In genomic region chr1:59272507-59272906, GRCh38 we compare ENCODE assay signal across 10 cellular contexts. TPM values are rescaled to one million over a fixed set of nuclear protein-coding genes. Genes with fewer than 3 reads are reported as not detected.
DNase-seq lines count a peak whose midpoint lies in the region; ATAC-seq and TF ChIP-seq lines count a peak whose summit lies in the region.
"Had no signal": no experiment of that assay in that cellular context is flagged by ENCODE, and none has a peak within 500 bp of the region (broad histone marks: within the 10 kb centered on the region; RNA-seq: fewer than 3 reads in every experiment).

No MANE protein-coding gene starts in this region.

- DNase-seq in HT1080 (ENCODE audit: low read depth) = peak; percentile 65
- DNase-seq in glomerular visceral epithelial cell (ENCODE audit: extremely low spot score) = peak; percentile 56
- no peak for DNase-seq in NCI-H510A (lab: John Stamatoyannopoulos, UW)
- no peak for DNase-seq in MM.1S
- no peak for DNase-seq in DMS153 treated with DMSO at 0.1 percent for 48 hours (lab: John Stamatoyannopoulos, UW; ENCODE audit: unreplicated experiment)
- no peak for DNase-seq in anterior cingulate cortex (lab: John Stamatoyannopoulos, UW)
- DNase-seq: activated T-cell treated with anti-CD3 and anti-CD28 coated beads for 4 hours, NCI-H187 treated with DMSO at 0.1 percent for 48 hours had no signal

- H3K9me2 ChIP-seq in MM.1S (replicated peaks; ENCODE audit: insufficient read depth, low read length) = no peaks in the 10 kb centered on the region

- H2AFZ ChIP-seq in MM.1S (ENCODE audit: low read length) = no peak overlapping the region

- peak overlapping the region; percentile 22 to 69 (median 51); a peak in 18 of 22 replicates for H3K9ac ChIP-seq in BLaER1 treated with 17β-estradiol and CSF1 and Interleukin-3, amounts not matched to agents 10 nM and 100 nM
- no peak overlapping the region for H3K9ac ChIP-seq in MM.1S (ENCODE audit: low read length)

- no peak for TF ChIP-seq CTCF in MM.1S (IDR thresholded peaks at IDR 0.05; ENCODE audit: low read length)

- peaks cover 25 to 66% (median 39%) of the 10 kb centered on the region in 10 experiments for H3K4me1 ChIP-seq in BLaER1 treated with 17β-estradiol and CSF1 and Interleukin-3, amounts not matched to agents 10 nM and 100 nM
- no peaks in the 10 kb centered on the region for H3K4me1 ChIP-seq in MM.1S (ENCODE audit: low read length)

- H3F3A ChIP-seq in MM.1S (ENCODE audit: insufficient read depth, low read length) = no peaks in the 10 kb centered on the region

- peak; percentile 46 for ATAC-seq in GM19467 (IDR thresholded peaks at IDR 0.05; ENCODE audit: unreplicated experiment)

- H3K79me2 ChIP-seq in MM.1S (ENCODE audit: low read length) = no peaks in the 10 kb centered on the region

- no peaks in the 10 kb centered on the region for H3K27me3 ChIP-seq in BLaER1 treated with 17β-estradiol and CSF1 and Interleukin-3, amounts not matched to agents 10 nM and 100 nM
- H3K27me3 ChIP-seq in MM.1S (replicated peaks; ENCODE audit: insufficient read depth, low read length) = no peaks in the 10 kb centered on the region

- no peaks in the 10 kb centered on the region for H3K36me3 ChIP-seq in BLaER1 treated with 17β-estradiol and CSF1 and Interleukin-3, amounts not matched to agents 10 nM and 100 nM
- no peaks in the 10 kb centered on the region for H3K36me3 ChIP-seq in MM.1S (replicated peaks; ENCODE audit: insufficient read depth, low read length)

- H3K4me3 ChIP-seq in BLaER1 treated with 17β-estradiol and CSF1 and Interleukin-3, amounts not matched to agents 10 nM and 100 nM = no peak overlapping the region
- no peak overlapping the region for H3K4me3 ChIP-seq in MM.1S (ENCODE audit: low read length)

- peak overlapping the region; percentile 59 to 82 (median 73) for H3K27ac ChIP-seq in BLaER1 treated with 17β-estradiol and CSF1 and Interleukin-3, amounts not matched to agents 10 nM and 100 nM
- H3K27ac ChIP-seq in MM.1S (ENCODE audit: low read length) = no peak overlapping the region

- no peaks in the 10 kb centered on the region for H4K20me1 ChIP-seq in BLaER1 treated with 17β-estradiol and CSF1 and Interleukin-3, amounts not matched to agents 10 nM and 100 nM
- no peaks in the 10 kb centered on the region for H4K20me1 ChIP-seq in MM.1S (ENCODE audit: insufficient read depth, low read length)

- peaks cover 10 to 45% (median 19%) of the 10 kb centered on the region in 11 experiments; a peak in 19 of 22 replicates for H3K9me3 ChIP-seq in BLaER1 treated with 17β-estradiol and CSF1 and Interleukin-3, amounts not matched to agents 10 nM and 100 nM (replicated peaks in 1 of 11)
- H3K9me3 ChIP-seq in MM.1S (replicated peaks; ENCODE audit: insufficient read depth, low read length) = no peaks in the 10 kb centered on the region

- H3K4me2 ChIP-seq in BLaER1 treated with 17β-estradiol and CSF1 and Interleukin-3, amounts not matched to agents 10 nM and 100 nM = peak overlapping the region; percentile 45 to 84 (median 68)
- no peak overlapping the region for H3K4me2 ChIP-seq in MM.1S (ENCODE audit: low read depth, low read length)

RNA-seq across cellular contexts. Expression of gene FGGY, which starts 24.4 kb away (rescaled TPM):
- total RNA-seq in HT1080 (2014; rRNA removed; shearing (Covaris generic)) = 5.8 and 9.7 TPM in 2 replicates
- 9.2 and 18.9 TPM in 2 replicates for polyA plus RNA-seq in HT1080 (2015; cell fraction: cytosol; rRNA removed)
- polyA plus RNA-seq in HT1080 (2015; cell fraction: nucleus; rRNA removed) = 7.3 and 10.8 TPM in 2 replicates

Comparison
In these comparisons a context has a peak if more than half of its experiments do, and no peak if none do; other contexts are left out.
1. DNase-seq: peak in HT1080 (single experiment) and glomerular visceral epithelial cell (single experiment); none in NCI-H510A (single experiment), MM.1S (single experiment), DMS153 treated with DMSO at 0.1 percent for 48 hours (single experiment) and anterior cingulate cortex (0 of 58).